Comparison of ENCODE assay signal across 1 cellular context in the genomic region with DNA sequence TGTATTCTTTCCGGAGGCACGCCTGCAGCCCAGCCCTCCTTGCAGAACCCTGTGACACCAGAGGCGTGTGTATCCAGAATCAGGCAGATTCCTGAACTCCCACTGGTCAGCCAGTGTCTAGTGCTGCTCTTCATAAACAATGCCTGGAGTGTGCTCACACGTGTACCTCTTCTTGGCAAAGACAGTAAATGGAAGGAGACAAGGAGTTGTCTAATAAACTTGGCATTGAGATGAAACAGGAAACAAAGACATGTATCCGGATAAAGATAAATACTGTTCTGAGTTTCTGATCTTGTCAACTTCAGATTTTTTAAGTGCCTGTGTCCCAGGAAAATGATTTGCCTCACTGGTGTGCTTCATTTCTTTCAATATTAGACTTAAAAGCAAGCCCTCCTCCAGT.
TF ChIP-seq lines count a peak whose summit lies in the region.

No MANE protein-coding gene starts in this region.

TF ChIP-seq in IMR-90, 13 proteins besides CTCF, POLR2A, EP300 and RAD21 (continued from another document):
- TF ChIP-seq, protein P1, sequence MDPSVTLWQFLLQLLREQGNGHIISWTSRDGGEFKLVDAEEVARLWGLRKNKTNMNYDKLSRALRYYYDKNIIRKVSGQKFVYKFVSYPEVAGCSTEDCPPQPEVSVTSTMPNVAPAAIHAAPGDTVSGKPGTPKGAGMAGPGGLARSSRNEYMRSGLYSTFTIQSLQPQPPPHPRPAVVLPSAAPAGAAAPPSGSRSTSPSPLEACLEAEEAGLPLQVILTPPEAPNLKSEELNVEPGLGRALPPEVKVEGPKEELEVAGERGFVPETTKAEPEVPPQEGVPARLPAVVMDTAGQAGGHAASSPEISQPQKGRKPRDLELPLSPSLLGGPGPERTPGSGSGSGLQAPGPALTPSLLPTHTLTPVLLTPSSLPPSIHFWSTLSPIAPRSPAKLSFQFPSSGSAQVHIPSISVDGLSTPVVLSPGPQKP (IDR thresholded peaks at IDR 0.05; ENCODE audit: borderline replicate concordance, low read depth, low read length): no peak
- TF ChIP-seq MAFK (IDR thresholded peaks at IDR 0.05; ENCODE audit: low read depth, low read length): no peak
